In the genomic region with DNA sequence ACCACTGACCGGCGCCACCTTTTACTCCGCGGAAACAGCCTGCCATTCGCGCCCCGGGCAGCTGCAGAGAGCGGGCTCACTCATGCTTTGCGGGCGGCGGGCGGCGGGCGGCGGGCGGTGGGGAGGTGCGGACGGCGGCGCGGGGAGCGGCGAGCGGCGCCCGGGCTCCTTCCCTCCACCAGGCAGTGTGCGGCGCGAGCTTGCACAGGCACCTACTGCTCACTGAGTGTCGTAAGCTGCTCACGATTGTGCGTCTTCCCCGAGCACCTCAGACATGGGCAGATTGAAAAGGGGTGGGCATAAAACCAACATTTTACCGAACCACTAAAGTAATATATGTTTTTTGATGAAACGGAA, we compare ENCODE assay signal across 10 cellular contexts. TPM values are rescaled to one million over a fixed set of nuclear protein-coding genes. Genes with fewer than 3 reads are reported as not detected.
DNase-seq lines count a peak whose midpoint lies in the region; ATAC-seq and TF ChIP-seq lines count a peak whose summit lies in the region.
"Had no signal": no experiment of that assay in that cellular context is flagged by ENCODE, and none has a peak within 500 bp of the region (broad histone marks: within the 10 kb centered on the region; RNA-seq: fewer than 3 reads in every experiment).

A gene with protein sequence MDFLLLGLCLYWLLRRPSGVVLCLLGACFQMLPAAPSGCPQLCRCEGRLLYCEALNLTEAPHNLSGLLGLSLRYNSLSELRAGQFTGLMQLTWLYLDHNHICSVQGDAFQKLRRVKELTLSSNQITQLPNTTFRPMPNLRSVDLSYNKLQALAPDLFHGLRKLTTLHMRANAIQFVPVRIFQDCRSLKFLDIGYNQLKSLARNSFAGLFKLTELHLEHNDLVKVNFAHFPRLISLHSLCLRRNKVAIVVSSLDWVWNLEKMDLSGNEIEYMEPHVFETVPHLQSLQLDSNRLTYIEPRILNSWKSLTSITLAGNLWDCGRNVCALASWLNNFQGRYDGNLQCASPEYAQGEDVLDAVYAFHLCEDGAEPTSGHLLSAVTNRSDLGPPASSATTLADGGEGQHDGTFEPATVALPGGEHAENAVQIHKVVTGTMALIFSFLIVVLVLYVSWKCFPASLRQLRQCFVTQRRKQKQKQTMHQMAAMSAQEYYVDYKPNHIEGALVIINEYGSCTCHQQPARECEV (minus strand): TSS at position 231 of the 357 bp plus-strand sequence. CDS start 933 bp downstream, outside the sequence.

- 0% methylated on average over 10 to 35 of the region's 35 CpGs for WGBS in testis, 2 donors

- TF ChIP-seq POLR2A in testis (IDR thresholded peaks at IDR 0.05), result no peak

- DNase-seq in NCI-H1417 (lab: John Stamatoyannopoulos, UW) (peak in 2 of 3 experiments; percentile 32), NCI-H1417 treated with DMSO at 0.1 percent for 48 hours (lab: John Stamatoyannopoulos, UW) (no peak), cardiac fibroblast (ENCODE audit: low read depth in 2 of 2) (peak in 1 of 2 donors; percentile 6), kidney epithelial cell (ENCODE audit: low read depth) (no peak), testis (peak; percentile 31), RKO (ENCODE audit: low spot score) (no peak)
- no peak for DNase-seq in stimulated activated CD4-positive, alpha-beta T cell treated with anti-CD3 and anti-CD28 coated beads, Interleukin-4, amount 100 ng/mL, for 1 hour
- DNase-seq: NCI-H1105 had no signal

- no peak within 1 kb of the TSS for H3K27ac ChIP-seq in testis

- intact Hi-C loops in testis (cut with DNase I; ENCODE audit: low total_unique reads), result no loop called here

- TF ChIP-seq CTCF in cardiac fibroblast (IDR thresholded peaks at IDR 0.05; ENCODE audit: low read depth, low read length), result no peak
- TF ChIP-seq CTCF in kidney epithelial cell (IDR thresholded peaks at IDR 0.05; ENCODE audit: insufficient read depth, low read length, poor library complexity, severe bottlenecking), result no peak
- TF ChIP-seq CTCF in testis (IDR thresholded peaks at IDR 0.05), result no peak

- peaks cover 38% of the 10 kb centered on the region for H3K27me3 ChIP-seq in kidney epithelial cell (ENCODE audit: control insufficient read depth, insufficient read depth, low read length)
- no peaks in the 10 kb centered on the region for H3K27me3 ChIP-seq in testis

- no peaks in the 10 kb centered on the region for H3K9me3 ChIP-seq in testis

- H3K4me3 ChIP-seq in cardiac fibroblast (replicated peaks in 1 of 2; ENCODE audit: low read depth in 2 of 2, low read length in 2 of 2) (peak within 1 kb of the TSS; percentile 7 to 25), kidney epithelial cell (ENCODE audit: low read depth, low read length) (peak within 1 kb of the TSS; percentile 45), testis (peak within 1 kb of the TSS in 1 of 2 donors; percentile 20)

- H3K36me3 ChIP-seq in kidney epithelial cell (ENCODE audit: control insufficient read depth, insufficient read depth, low read length) (no peaks in the 10 kb centered on the region), testis (ENCODE audit: low read depth, missing control alignments) (no peaks in the 10 kb centered on the region)

- ATAC-seq in GM21526 (IDR thresholded peaks at IDR 0.05; ENCODE audit: low FRiP score, unreplicated experiment), result no peak

- H3K4me1 ChIP-seq in testis, result peaks cover 3% of the 10 kb centered on the region

RNA-seq across cellular contexts. Expression of the gene that starts here (rescaled TPM):
- total RNA-seq in kidney epithelial cell (2.5 and 3.7 TPM in 2 replicates), testis (1 to 10 TPM in 1 of 2 donors, under 1 TPM in 1; 0.68 to 1.2 TPM)
- polyA plus RNA-seq in testis (ENCODE audit: insufficient read depth, low read depth, low replicate concordance), result 1.1 TPM
- total RNA-seq: A172 had no signal

Comparison
In these comparisons a context has a peak if more than half of its experiments do, and no peak if none do; other contexts are left out.
1. DNase-seq: peak in NCI-H1417 (2 of 3) and testis (single experiment); none in NCI-H1417 treated with DMSO at 0.1 percent for 48 hours (single experiment), kidney epithelial cell (single experiment), stimulated activated CD4-positive, alpha-beta T cell treated with anti-CD3 and anti-CD28 coated beads, Interleukin-4, amount 100 ng/mL, for 1 hour (single experiment) and RKO (single experiment).